8 cellular contexts compared by ENCODE assay signal in the genomic region with DNA sequence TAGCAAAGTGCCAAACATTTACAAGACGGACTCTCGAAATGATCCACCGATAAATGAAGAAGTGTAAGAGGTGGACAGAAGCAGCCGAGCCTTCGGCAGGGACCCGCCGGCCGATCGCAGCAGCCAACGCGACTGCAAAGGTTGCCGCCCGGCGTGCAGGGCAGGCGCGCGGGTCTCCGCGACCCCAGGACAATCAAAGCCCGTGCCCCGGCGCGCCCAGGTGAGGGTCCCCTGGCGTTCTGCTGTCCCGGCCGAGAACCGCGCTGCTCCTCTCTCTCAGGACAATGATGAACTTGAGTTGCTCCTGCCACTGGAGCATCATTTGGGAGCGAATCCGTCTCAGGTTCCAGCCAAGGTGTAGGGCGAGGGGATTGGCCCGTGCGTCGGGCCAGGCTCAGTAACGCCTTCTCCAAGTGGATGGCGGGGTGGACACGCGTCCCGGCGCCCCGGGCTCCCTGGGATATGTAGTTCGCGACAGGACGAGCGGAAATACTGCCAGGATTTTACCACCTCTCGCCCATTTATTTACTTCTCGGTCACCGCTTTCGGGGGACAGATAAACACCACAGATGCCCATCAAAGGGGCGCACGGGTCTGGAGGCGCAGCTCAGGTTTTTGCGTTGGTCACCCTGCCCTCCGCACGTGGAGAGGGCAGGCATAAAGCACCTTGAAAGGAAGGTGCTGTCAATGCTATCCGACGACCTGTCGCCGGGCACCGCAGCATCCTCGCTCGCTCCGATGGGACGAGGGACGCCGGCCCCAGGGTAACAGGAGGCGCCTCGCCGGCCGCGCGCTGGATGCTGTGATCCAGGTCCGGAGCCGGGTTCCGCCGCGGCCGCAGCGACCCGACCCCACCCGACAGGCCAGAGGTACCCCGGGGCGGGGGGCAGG. TPM values are rescaled to one million over a fixed set of nuclear protein-coding genes. Genes with fewer than 3 reads are reported as not detected.
DNase-seq lines count a peak whose midpoint lies in the region; ATAC-seq, FAIRE-seq and TF ChIP-seq lines count a peak whose summit lies in the region.

A gene with protein sequence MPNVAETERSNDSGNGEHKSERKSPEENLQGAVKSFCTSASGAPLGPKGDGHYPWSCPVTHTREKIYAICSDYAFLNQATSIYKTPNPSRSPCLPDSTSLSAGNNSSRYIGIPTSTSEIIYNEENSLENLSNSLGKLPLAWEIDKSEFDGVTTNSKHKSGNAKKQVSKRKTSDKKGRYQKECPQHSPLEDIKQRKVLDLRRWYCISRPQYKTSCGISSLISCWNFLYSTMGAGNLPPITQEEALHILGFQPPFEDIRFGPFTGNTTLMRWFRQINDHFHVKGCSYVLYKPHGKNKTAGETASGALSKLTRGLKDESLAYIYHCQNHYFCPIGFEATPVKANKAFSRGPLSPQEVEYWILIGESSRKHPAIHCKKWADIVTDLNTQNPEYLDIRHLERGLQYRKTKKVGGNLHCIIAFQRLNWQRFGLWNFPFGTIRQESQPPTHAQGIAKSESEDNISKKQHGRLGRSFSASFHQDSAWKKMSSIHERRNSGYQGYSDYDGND (plus strand): TSS at position 467 of the 891 bp plus-strand sequence. CDS start 8,149 bp downstream, outside the sequence.
POGLUT2 (minus strand) TSS at position 324 of the 891 bp plus-strand sequence; CDS start at position 18, 306 bp downstream.

- peak; percentile 84 for ATAC-seq in GM21423 (IDR thresholded peaks at IDR 0.05; ENCODE audit: unreplicated experiment)

- H3K4me2 ChIP-seq in OCI-LY3 (ENCODE audit: low read length): peak within 1 kb of the TSS; percentile 91

- H3K27me3 ChIP-seq in OCI-LY3 (ENCODE audit: low read depth, low read length): no peaks in the 10 kb centered on the region

- peak; percentile 80 for DNase-seq in D721Med (ENCODE audit: insufficient read length, low spot score)
- DNase-seq in HUDEP-2 (lab: John Stamatoyannopoulos, UW; ENCODE audit: unreplicated experiment in 76 of 76): peak in 74 of 76 experiments; percentile 25 to 85 (median 70)
- peak; percentile 79 for DNase-seq in activated T-cell treated with anti-CD3 and anti-CD28 coated beads for 24 hours (ENCODE audit: low read depth)
- peak; percentile 78 for DNase-seq in epidermal melanocyte (ENCODE audit: insufficient read length, low spot score)
- peak; percentile 71 to 85 for DNase-seq in mesothelial cell of epicardium (ENCODE audit: low spot score in 2 of 2, unreplicated experiment in 2 of 2)
- DNase-seq in stimulated activated CD8-positive, alpha-beta memory T cell treated with anti-CD3 and anti-CD28 coated beads, Interleukin-4, amount 100 ng/mL, for 48 hours: peak; percentile 89

- TF ChIP-seq CTCF in D721Med (IDR thresholded peaks at IDR 0.05; ENCODE audit: insufficient read depth, missing control alignments) (no peak), OCI-LY3 (IDR thresholded peaks at IDR 0.05; ENCODE audit: low read depth, low read length) (no peak), mesothelial cell of epicardium (IDR thresholded peaks at IDR 0.05; ENCODE audit: unreplicated experiment) (no peak)

- H3K9me3 ChIP-seq in OCI-LY3 (ENCODE audit: insufficient read depth, low read length): no peaks in the 10 kb centered on the region

- peak within 1 kb of the TSS; percentile 90 for H3K4me3 ChIP-seq in OCI-LY3 (ENCODE audit: low read length)

- peaks cover 9% of the 10 kb centered on the region for H3K4me1 ChIP-seq in OCI-LY3 (ENCODE audit: low read length)

- peaks cover 15% of the 10 kb centered on the region for H3K4me1 Mint-ChIP-seq in mesothelial cell of epicardium

- H3K4me3 Mint-ChIP-seq in mesothelial cell of epicardium: peak within 1 kb of the TSS; percentile 85

- H4K20me1 ChIP-seq in OCI-LY3 (ENCODE audit: insufficient read depth, low read length): no peaks in the 10 kb centered on the region

- H3K79me2 ChIP-seq in OCI-LY3 (ENCODE audit: low read length): peaks cover 13% of the 10 kb centered on the region

- FAIRE-seq in D721Med (lab: Jason Lieb, UNC): no peak

- H2AFZ ChIP-seq in OCI-LY3 (ENCODE audit: low read depth, low read length): peak within 1 kb of the TSS; percentile 89

- H3K9me3 Mint-ChIP-seq in mesothelial cell of epicardium: no peaks in the 10 kb centered on the region

- H3K27ac ChIP-seq in OCI-LY3 (ENCODE audit: low read length): no peak within 1 kb of the TSS

- H3K27ac Mint-ChIP-seq in mesothelial cell of epicardium: peak within 1 kb of the TSS; percentile 67

- peak within 1 kb of the TSS; percentile 74 for H3K9ac ChIP-seq in OCI-LY3 (ENCODE audit: low read length)

- no peaks in the 10 kb centered on the region for H3K36me3 ChIP-seq in OCI-LY3 (replicated peaks; ENCODE audit: low read depth, low read length)

- H3K36me3 Mint-ChIP-seq in mesothelial cell of epicardium: peaks cover 2% of the 10 kb centered on the region

- no peaks in the 10 kb centered on the region for H3K27me3 Mint-ChIP-seq in mesothelial cell of epicardium (ENCODE audit: low read depth)

RNA-seq across cellular contexts. Expression of the first gene that starts in this region (rescaled TPM):
- total RNA-seq in mesothelial cell of epicardium: 34.9 to 39.2 TPM (median 36.7 TPM) in 3 replicates

RNA-seq across cellular contexts. Expression of gene POGLUT2, which starts in this region (rescaled TPM):
- total RNA-seq in mesothelial cell of epicardium: 22.0 to 23.2 TPM (median 22.7 TPM) in 3 replicates
